In the genomic region with DNA sequence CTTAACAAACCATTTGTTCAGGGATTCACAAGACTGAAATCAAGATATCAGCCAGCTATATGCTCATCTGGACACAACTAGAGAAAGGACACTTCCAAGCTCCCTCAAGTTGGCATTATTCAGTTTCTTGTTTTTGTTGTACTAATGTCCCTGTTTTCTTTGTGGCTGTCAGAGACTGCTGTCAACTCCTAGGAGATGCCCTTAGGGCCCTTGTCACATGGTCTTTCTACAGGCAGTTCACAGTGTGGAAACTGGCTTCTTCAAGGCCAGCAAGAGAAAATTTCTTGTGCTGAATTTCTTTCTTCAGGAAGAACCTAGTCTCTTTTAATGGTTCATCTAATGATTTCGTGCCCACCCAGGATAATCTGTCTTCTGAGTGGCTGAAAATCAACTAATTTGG, we compare ENCODE assay signal across 6 cellular contexts.
"Had no signal": no experiment of that assay in that cellular context is flagged by ENCODE, and none has a peak within 500 bp of the region (broad histone marks: within the 10 kb centered on the region; RNA-seq: fewer than 3 reads in every experiment).

No MANE protein-coding gene starts in this region.

- DNase-seq: IMR-90, KBM-7, KG1 had no signal

- H3K4me3 ChIP-seq: K562 had no signal

- H3K27ac ChIP-seq: HL-60, KMS-11 had no signal
